ENCODE assay signal across 8 cellular contexts in the genomic region with DNA sequence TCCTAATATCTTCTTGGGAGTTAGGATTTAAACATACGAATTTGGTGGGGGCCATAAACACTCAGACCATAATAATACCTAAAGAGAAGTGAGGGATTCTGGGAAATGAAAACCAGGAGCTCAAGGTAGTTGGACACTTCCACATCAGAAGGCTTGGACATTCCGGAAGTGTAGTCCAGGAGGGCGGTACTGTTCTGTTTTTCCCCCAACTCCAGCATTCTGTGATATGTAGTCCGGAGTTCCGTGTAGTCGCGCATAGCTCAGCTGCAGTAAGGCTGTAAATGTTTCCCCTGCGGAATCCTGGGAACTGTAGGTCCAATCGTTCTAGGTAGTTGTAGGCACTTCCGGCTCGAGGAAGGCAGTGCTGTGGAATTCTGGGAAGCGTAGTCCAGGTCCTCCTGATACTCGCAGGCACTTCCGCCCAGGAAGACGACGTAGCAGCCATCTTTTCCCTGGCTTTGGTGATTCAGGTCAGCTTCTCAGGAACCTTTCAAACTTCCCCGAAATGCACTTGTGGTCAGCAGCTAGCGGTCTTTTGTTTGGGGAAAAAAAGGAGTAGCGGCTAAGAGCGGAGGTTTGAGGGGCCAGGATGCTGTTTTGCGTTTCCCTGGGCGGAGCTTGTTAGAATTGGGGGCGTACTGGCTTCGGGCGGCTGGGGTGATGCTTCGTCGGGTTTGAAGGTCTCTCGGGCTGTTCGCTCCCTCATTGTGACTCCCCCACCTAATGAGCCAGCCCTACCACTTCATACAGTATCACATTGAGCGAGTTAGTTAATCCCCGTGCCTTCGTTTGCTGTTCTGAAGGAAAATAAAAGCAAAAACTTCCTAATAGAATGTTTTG. TPM values are rescaled to one million over a fixed set of nuclear protein-coding genes. Genes with fewer than 3 reads are reported as not detected.
DNase-seq lines count a peak whose midpoint lies in the region; ATAC-seq, FAIRE-seq and TF ChIP-seq lines count a peak whose summit lies in the region.

ZNF226 (plus strand) TSS at position 428 of the 840 bp plus-strand sequence. CDS start 4,981 bp downstream, outside the sequence.

- H3K36me3 Mint-ChIP-seq in activated T-helper 1 cell treated with anti-CD3 and anti-CD28 coated beads, Interleukin-12 subunit alpha, Interleukin-12 subunit beta, Interleukin-2, Interleukin-4 antibody, amounts not matched to agents 30 ng/mL and 10 ng/mL and 1 ng/mL, durations not matched to agents 14 hours and 24 hours and 36 hours (ENCODE audit: low read depth): peaks cover 33% of the 10 kb centered on the region
- peaks cover 12 to 59% (median 44%) of the 10 kb centered on the region in 5 donors for H3K36me3 Mint-ChIP-seq in naive thymus-derived CD4-positive, alpha-beta T cell
- H3K36me3 Mint-ChIP-seq in stimulated activated naive B cell treated with anti-CD40 and anti-IgM and Interleukin-4, amounts not matched to agents 10 μg/mL and 1 μg/mL and 100 μg/mL, for 72 hours: peaks cover 24 to 39% of the 10 kb centered on the region in 2 donors

- peak within 1 kb of the TSS; percentile 78 to 98 (median 86) for H3K4me3 ChIP-seq in fibroblast of lung (replicated peaks in 1 of 4; ENCODE audit: control extremely low read depth in 1 of 4, insufficient read depth in 1 of 4, low read depth in 3 of 4, low read length in 4 of 4)
- peak within 1 kb of the TSS; percentile 87 for H3K4me3 ChIP-seq in naive thymus-derived CD4-positive, alpha-beta T cell (ENCODE audit: low read length)

- POLR2A ChIA-PET in naive thymus-derived CD4-positive, alpha-beta T cell (lab: Charles Lee): interaction anchor here (0.6 to 2.9 kb wide), 10 partner anchors 11 to 335 kb away, joined by 3 to 12 read pairs (median 6); partner anchors contain the start of genes ZNF180, ZNF227, ZNF234 and ZNF235

- CTCF ChIA-PET in naive thymus-derived CD4-positive, alpha-beta T cell (lab: Charles Lee): interaction anchor here (0.9 to 1.3 kb wide), 3 partner anchors 48 to 335 kb away, joined by 3 to 8 read pairs (median 3); partner anchors contain the start of gene ZNF227

- H3K4me3 Mint-ChIP-seq in activated T-helper 1 cell treated with anti-CD3 and anti-CD28 coated beads, Interleukin-12 subunit alpha, Interleukin-12 subunit beta, Interleukin-2, Interleukin-4 antibody, amounts not matched to agents 30 ng/mL and 10 ng/mL and 1 ng/mL, durations not matched to agents 14 hours and 24 hours and 36 hours: peak within 1 kb of the TSS; percentile 90
- H3K4me3 Mint-ChIP-seq in naive thymus-derived CD4-positive, alpha-beta T cell: peak within 1 kb of the TSS; percentile 97 to 99 (median 98)
- H3K4me3 Mint-ChIP-seq in stimulated activated naive B cell treated with anti-CD40 and anti-IgM and Interleukin-4, amounts not matched to agents 10 μg/mL and 1 μg/mL and 100 μg/mL, for 72 hours: peak within 1 kb of the TSS; percentile 99 to 100

- H2AFZ ChIP-seq in fibroblast of lung (ENCODE audit: low read length): peak within 1 kb of the TSS; percentile 84

- DNase-seq in DMS53 (lab: John Stamatoyannopoulos, UW) (peak; percentile 99), RCC 7860 (ENCODE audit: low spot score) (peak; percentile 94), fibroblast of lung (ENCODE audit: low read depth in 2 of 2) (peak; percentile 99 to 100)
- DNase-seq in activated T-helper 1 cell treated with anti-CD3 and anti-CD28 coated beads, Interleukin-12 subunit alpha, Interleukin-12 subunit beta, Interleukin-2, Interleukin-4 antibody, amounts not matched to agents 30 ng/mL and 10 ng/mL and 1 ng/mL, durations not matched to agents 14 hours and 24 hours and 36 hours (ENCODE audit: low spot score): peak; percentile 71
- DNase-seq in naive thymus-derived CD4-positive, alpha-beta T cell: peak; percentile 24 to 83 (median 75)
- DNase-seq in stimulated activated naive B cell treated with anti-CD40 and anti-IgM and Interleukin-4, amounts not matched to agents 10 μg/mL and 1 μg/mL and 100 μg/mL, for 72 hours: peak; percentile 87

- peaks cover 29% of the 10 kb centered on the region for H3K4me1 Mint-ChIP-seq in activated T-helper 1 cell treated with anti-CD3 and anti-CD28 coated beads, Interleukin-12 subunit alpha, Interleukin-12 subunit beta, Interleukin-2, Interleukin-4 antibody, amounts not matched to agents 30 ng/mL and 10 ng/mL and 1 ng/mL, durations not matched to agents 14 hours and 24 hours and 36 hours (ENCODE audit: low read depth)
- H3K4me1 Mint-ChIP-seq in naive thymus-derived CD4-positive, alpha-beta T cell: peaks cover 10 to 40% (median 40%) of the 10 kb centered on the region in 7 donors
- peaks cover 10 to 23% of the 10 kb centered on the region in 2 donors for H3K4me1 Mint-ChIP-seq in stimulated activated naive B cell treated with anti-CD40 and anti-IgM and Interleukin-4, amounts not matched to agents 10 μg/mL and 1 μg/mL and 100 μg/mL, for 72 hours

- H3K9ac ChIP-seq in fibroblast of lung (ENCODE audit: insufficient read depth, low read length): peak within 1 kb of the TSS; percentile 75

- peaks cover 10% of the 10 kb centered on the region for H3K79me2 ChIP-seq in fibroblast of lung (ENCODE audit: control insufficient read depth, insufficient read depth, low read length)

- no peak for TF ChIP-seq CTCF in fibroblast of lung (conservative IDR thresholded peaks at IDR 0.05 in 1 of 2, IDR thresholded peaks at IDR 0.05 in 1 of 2; ENCODE audit: low read depth in 1 of 2, low read length in 2 of 2)

- peak; percentile 89 for FAIRE-seq in RCC 7860 (lab: Jason Lieb, UNC)

- peak within 1 kb of the TSS; percentile 75 for H3K27ac ChIP-seq in KOPT-K1 (ENCODE audit: low read depth, low read length, poor library complexity, severe bottlenecking)
- peak within 1 kb of the TSS; percentile 93 for H3K27ac ChIP-seq in fibroblast of lung (ENCODE audit: insufficient read depth, low read length)
- H3K27ac ChIP-seq in naive thymus-derived CD4-positive, alpha-beta T cell (ENCODE audit: low read depth, low read length): peak within 1 kb of the TSS; percentile 78

- peak within 1 kb of the TSS; percentile 84 for H3K27ac Mint-ChIP-seq in activated T-helper 1 cell treated with anti-CD3 and anti-CD28 coated beads, Interleukin-12 subunit alpha, Interleukin-12 subunit beta, Interleukin-2, Interleukin-4 antibody, amounts not matched to agents 30 ng/mL and 10 ng/mL and 1 ng/mL, durations not matched to agents 14 hours and 24 hours and 36 hours
- H3K27ac Mint-ChIP-seq in naive thymus-derived CD4-positive, alpha-beta T cell: peak within 1 kb of the TSS; percentile 84 to 99 (median 97)
- peak within 1 kb of the TSS; percentile 99 for H3K27ac Mint-ChIP-seq in stimulated activated naive B cell treated with anti-CD40 and anti-IgM and Interleukin-4, amounts not matched to agents 10 μg/mL and 1 μg/mL and 100 μg/mL, for 72 hours

- H3K9me3 ChIP-seq in KOPT-K1 (ENCODE audit: insufficient read depth, low read length, poor library complexity, severe bottlenecking) (no peaks in the 10 kb centered on the region), fibroblast of lung (ENCODE audit: control insufficient read depth, insufficient read depth, low read depth, low read length) (no peaks in the 10 kb centered on the region)
- peaks cover 0 to 46% (median 10%) of the 10 kb centered on the region in 3 experiments for H3K9me3 ChIP-seq in naive thymus-derived CD4-positive, alpha-beta T cell (ENCODE audit: control insufficient read depth in 2 of 3, low read length in 3 of 3)

- H4K20me1 ChIP-seq in fibroblast of lung (ENCODE audit: control insufficient read depth, extremely low read depth, insufficient read depth, low read length): no peaks in the 10 kb centered on the region

- intact Hi-C loops in activated T-helper 1 cell treated with anti-CD3 and anti-CD28 coated beads, Interleukin-12 subunit alpha, Interleukin-12 subunit beta, Interleukin-2, Interleukin-4 antibody, amounts not matched to agents 30 ng/mL and 10 ng/mL and 1 ng/mL, durations not matched to agents 14 hours and 24 hours and 36 hours (cut with micrococcal nuclease): loop anchor here (1.0 to 10.0 kb wide), 9 partner anchors 24 to 340 kb away; partner anchors contain the start of genes ZNF180, ZNF224, ZNF225 and ZNF227
- intact Hi-C loops in naive thymus-derived CD4-positive, alpha-beta T cell (cut with micrococcal nuclease): loop anchor here (1.0 to 10.0 kb wide), 10 partner anchors 24 to 335 kb away; partner anchors contain the start of genes ZNF224 (in 2 of the 2), ZNF225 (in 2 of the 2), ZNF230 (in 2 of the 2) and ZNF234 (in 2 of the 2)

- H3K4me1 ChIP-seq in fibroblast of lung (ENCODE audit: control insufficient read depth, extremely low read depth, insufficient read depth, low read length): peaks cover 4% of the 10 kb centered on the region
- peaks cover 6 to 9% of the 10 kb centered on the region in 2 donors for H3K4me1 ChIP-seq in naive thymus-derived CD4-positive, alpha-beta T cell (ENCODE audit: control insufficient read depth in 2 of 2, insufficient read depth in 2 of 2, low read length in 2 of 2)

- no peaks in the 10 kb centered on the region for H3K27me3 ChIP-seq in fibroblast of lung (ENCODE audit: control insufficient read depth, insufficient read depth, low read length)
- H3K27me3 ChIP-seq in naive thymus-derived CD4-positive, alpha-beta T cell (ENCODE audit: control insufficient read depth in 2 of 2, insufficient read depth in 2 of 2, low read length in 2 of 2): no peaks in the 10 kb centered on the region

- H3K27me3 Mint-ChIP-seq in activated T-helper 1 cell treated with anti-CD3 and anti-CD28 coated beads, Interleukin-12 subunit alpha, Interleukin-12 subunit beta, Interleukin-2, Interleukin-4 antibody, amounts not matched to agents 30 ng/mL and 10 ng/mL and 1 ng/mL, durations not matched to agents 14 hours and 24 hours and 36 hours (ENCODE audit: insufficient read depth): no peaks in the 10 kb centered on the region
- H3K27me3 Mint-ChIP-seq in naive thymus-derived CD4-positive, alpha-beta T cell: no peaks in the 10 kb centered on the region
- no peaks in the 10 kb centered on the region for H3K27me3 Mint-ChIP-seq in stimulated activated naive B cell treated with anti-CD40 and anti-IgM and Interleukin-4, amounts not matched to agents 10 μg/mL and 1 μg/mL and 100 μg/mL, for 72 hours

- ATAC-seq in GM21717 (IDR thresholded peaks at IDR 0.05; ENCODE audit: unreplicated experiment): peak; percentile 86
- peak; percentile 97 for ATAC-seq in naive thymus-derived CD4-positive, alpha-beta T cell
- peak; percentile 92 to 94 for ATAC-seq in stimulated activated naive B cell treated with anti-CD40 and anti-IgM and Interleukin-4, amounts not matched to agents 10 μg/mL and 1 μg/mL and 100 μg/mL, for 72 hours (replicated peaks)

- H3K36me3 ChIP-seq in KOPT-K1 (ENCODE audit: insufficient read depth, low read length) (peaks cover 35% of the 10 kb centered on the region), fibroblast of lung (ENCODE audit: control insufficient read depth, insufficient read depth, low read length) (peaks cover 4% of the 10 kb centered on the region)
- peaks cover 9 to 38% (median 10%) of the 10 kb centered on the region in 3 experiments for H3K36me3 ChIP-seq in naive thymus-derived CD4-positive, alpha-beta T cell (ENCODE audit: control insufficient read depth in 2 of 3, insufficient read depth in 3 of 3, low read length in 3 of 3)

- peaks cover 55% of the 10 kb centered on the region for H3K9me3 Mint-ChIP-seq in activated T-helper 1 cell treated with anti-CD3 and anti-CD28 coated beads, Interleukin-12 subunit alpha, Interleukin-12 subunit beta, Interleukin-2, Interleukin-4 antibody, amounts not matched to agents 30 ng/mL and 10 ng/mL and 1 ng/mL, durations not matched to agents 14 hours and 24 hours and 36 hours
- H3K9me3 Mint-ChIP-seq in naive thymus-derived CD4-positive, alpha-beta T cell: peaks cover 3 to 95% (median 58%) of the 10 kb centered on the region in 11 donors
- peaks cover 5 to 7% of the 10 kb centered on the region in 2 donors for H3K9me3 Mint-ChIP-seq in stimulated activated naive B cell treated with anti-CD40 and anti-IgM and Interleukin-4, amounts not matched to agents 10 μg/mL and 1 μg/mL and 100 μg/mL, for 72 hours

- peak within 1 kb of the TSS; percentile 85 for H3K4me2 ChIP-seq in fibroblast of lung (ENCODE audit: extremely low read depth, insufficient read depth, low read length)

RNA-seq across cellular contexts. Expression of gene ZNF226, which starts in this region (rescaled TPM):
- total RNA-seq in activated T-helper 1 cell treated with anti-CD3 and anti-CD28 coated beads, Interleukin-12 subunit alpha, Interleukin-12 subunit beta, Interleukin-2, Interleukin-4 antibody, amounts not matched to agents 30 ng/mL and 10 ng/mL and 1 ng/mL, durations not matched to agents 14 hours and 24 hours and 36 hours: 10.5 and 11.6 TPM in 2 replicates
- total RNA-seq in fibroblast of lung: 17.5 and 30.7 TPM in 2 replicates
- polyA plus RNA-seq in fibroblast of lung: 18.8 and 21.4 TPM in 2 replicates
- 20.9 and 23.1 TPM in 2 replicates for polyA plus RNA-seq in fibroblast of lung (2012)
- 0.75 and 3.1 TPM in 2 replicates for polyA minus RNA-seq in fibroblast of lung (ENCODE audit: low replicate concordance)
- 10 to 100 TPM; 14.0 to 59.9 (median 20.3) TPM for total RNA-seq in naive thymus-derived CD4-positive, alpha-beta T cell
- 10 to 100 TPM; 26.0 to 28.1 TPM for polyA plus RNA-seq in naive thymus-derived CD4-positive, alpha-beta T cell

Comparison
In these comparisons a context has a peak if more than half of its experiments do, and no peak if none do; other contexts are left out.
1. Peak in every context shown above with its lines: DNase-seq, ATAC-seq, H3K4me3 ChIP-seq and H3K27ac ChIP-seq.